9 cellular contexts compared by ENCODE assay signal in the genomic region with DNA sequence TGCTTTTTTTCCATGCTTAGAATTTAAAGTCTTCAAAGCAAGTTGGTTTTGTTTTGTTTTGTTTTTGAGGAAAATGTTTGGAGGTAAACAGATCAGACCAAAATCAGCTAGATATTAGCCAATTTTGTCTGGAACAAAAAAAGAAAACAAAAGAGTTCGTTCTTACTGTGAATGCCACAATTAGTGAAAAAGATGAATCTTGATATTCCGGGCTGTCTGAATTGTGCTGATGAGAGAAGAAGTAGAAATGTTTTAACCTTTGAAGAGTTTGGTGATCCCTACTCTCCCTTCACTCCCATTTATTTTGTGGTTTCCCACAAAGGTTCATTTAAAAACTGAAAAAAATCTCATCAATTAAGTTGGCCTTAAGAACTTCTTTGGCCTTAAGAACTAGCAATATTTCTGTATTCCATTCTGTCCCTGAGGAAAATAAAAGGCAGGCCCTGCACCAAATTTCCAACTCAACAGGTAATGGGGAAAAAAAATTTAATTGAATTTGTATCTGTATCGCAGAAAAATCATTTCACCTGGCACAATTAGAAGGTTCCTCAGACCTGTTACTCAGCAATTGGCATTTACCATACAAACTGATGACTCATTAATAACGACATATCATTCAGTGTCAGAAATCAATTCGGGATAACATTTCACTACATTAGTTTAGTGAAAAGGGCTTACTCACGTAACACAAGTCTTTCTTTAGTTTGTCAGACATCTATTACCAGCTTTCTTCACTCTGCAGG. TPM values are rescaled to one million over a fixed set of nuclear protein-coding genes. Genes with fewer than 3 reads are reported as not detected.
A peak's percentile ranks its signal among the peaks of the same experiment; 100 is the strongest.
DNase-seq lines count a peak whose midpoint lies in the region; ATAC-seq, FAIRE-seq and TF ChIP-seq lines count a peak whose summit lies in the region.
"Had no signal": no experiment of that assay in that cellular context is flagged by ENCODE, and none has a peak within 500 bp of the region (broad histone marks: within the 10 kb centered on the region; RNA-seq: fewer than 3 reads in every experiment).

No MANE protein-coding gene starts in this region.

- no peaks in the 10 kb centered on the region for H3K79me2 ChIP-seq in astrocyte (ENCODE audit: insufficient read depth, low read length)

- H3K4me1 ChIP-seq in astrocyte (ENCODE audit: insufficient read depth, low read length) (peaks cover 8% of the 10 kb centered on the region), urinary bladder (ENCODE audit: insufficient read depth) (no peaks in the 10 kb centered on the region)

- H4K20me1 ChIP-seq in astrocyte (ENCODE audit: insufficient read depth, low read length) = no peaks in the 10 kb centered on the region

- H3K36me3 Mint-ChIP-seq in CD14-positive monocyte (no peaks in the 10 kb centered on the region), astrocyte (ENCODE audit: low read depth, unreplicated experiment) (no peaks in the 10 kb centered on the region)

- peak; percentile 47 for FAIRE-seq in astrocyte (lab: Jason Lieb, UNC)

- ATAC-seq in HG02610 (IDR thresholded peaks at IDR 0.05; ENCODE audit: unreplicated experiment) = peak; percentile 6
- ATAC-seq in HG03280 (IDR thresholded peaks at IDR 0.05; ENCODE audit: unreplicated experiment) = no peak

- DNase-seq in CD14-positive monocyte (ENCODE audit: low spot score) = no peak
- no peak for DNase-seq in astrocyte (ENCODE audit: low read depth)
- peak; percentile 45 for DNase-seq in medulla oblongata (ENCODE audit: extremely low spot score)
- no peak for DNase-seq in NCI-H1694 (lab: John Stamatoyannopoulos, UW)
- no peak for DNase-seq in GM13977 (ENCODE audit: low spot score)

- TF ChIP-seq CTCF in CD14-positive monocyte (IDR thresholded peaks at IDR 0.05) = no peak
- no peak for TF ChIP-seq CTCF in astrocyte (IDR thresholded peaks at IDR 0.05; ENCODE audit: insufficient read depth, low read depth, low read length)
- no peak for TF ChIP-seq CTCF in GM13977 (IDR thresholded peaks at IDR 0.05; ENCODE audit: extremely low read depth, insufficient read depth, missing control alignments)

- peak overlapping the region; percentile 86 for H3K9ac ChIP-seq in astrocyte (ENCODE audit: low read length)

- H3K4me1 Mint-ChIP-seq in CD14-positive monocyte (peaks cover 29% of the 10 kb centered on the region), astrocyte (ENCODE audit: low read depth, unreplicated experiment) (peaks cover 10% of the 10 kb centered on the region)

- in situ Hi-C loops in GM13977 (cut with MboI; ENCODE audit: low pct_unique_long_range_greater_than_20kb, low sequenced_read_pairs, unreplicated experiment) = no loop called here

- peak overlapping the region; percentile 85 to 92 for H3K4me3 Mint-ChIP-seq in CD14-positive monocyte
- H3K4me3 Mint-ChIP-seq in astrocyte (ENCODE audit: unreplicated experiment) = peak overlapping the region; percentile 73

- H3K27me3 Mint-ChIP-seq in CD14-positive monocyte (ENCODE audit: low read depth in 3 of 3) = peaks cover 0 to 1% (median 0%) of the 10 kb centered on the region in 3 donors
- no peaks in the 10 kb centered on the region for H3K27me3 Mint-ChIP-seq in astrocyte (ENCODE audit: low read depth, unreplicated experiment)

- H3K27ac Mint-ChIP-seq in CD14-positive monocyte = peak overlapping the region; percentile 18 to 94 (median 87)
- H3K27ac Mint-ChIP-seq in astrocyte (ENCODE audit: unreplicated experiment) = peak overlapping the region; percentile 29

- H3K36me3 ChIP-seq in astrocyte (ENCODE audit: insufficient read depth, low read length) (no peaks in the 10 kb centered on the region), urinary bladder (ENCODE audit: insufficient read depth) (no peaks in the 10 kb centered on the region)

- H3K27ac ChIP-seq in astrocyte (ENCODE audit: low read depth, low read length) = peak overlapping the region; percentile 67
- peak overlapping the region; percentile 73 for H3K27ac ChIP-seq in urinary bladder (ENCODE audit: low read depth)

- H3K4me3 ChIP-seq in astrocyte (ENCODE audit: insufficient read depth, low read depth, low read length) (peak overlapping the region; percentile 73), urinary bladder (ENCODE audit: low read depth, low read length) (peak overlapping the region; percentile 39)

- H2AFZ ChIP-seq in astrocyte (ENCODE audit: low read depth, low read length) = peak overlapping the region; percentile 57

- H3K27me3 ChIP-seq in astrocyte (ENCODE audit: insufficient read depth, low read length) = no peaks in the 10 kb centered on the region

- WGBS in urinary bladder = 47% methylated on average over 6 of the region's 6 CpGs

- H3K9me3 ChIP-seq in astrocyte (ENCODE audit: insufficient read depth, low read depth, low read length) = no peaks in the 10 kb centered on the region

- H3K9me3 Mint-ChIP-seq in CD14-positive monocyte = peaks cover 0 to 3% (median 0%) of the 10 kb centered on the region in 7 donors
- no peaks in the 10 kb centered on the region for H3K9me3 Mint-ChIP-seq in astrocyte (ENCODE audit: unreplicated experiment)

- intact Hi-C loops in CD14-positive monocyte (cut with micrococcal nuclease) = no loop called here

- peak overlapping the region; percentile 93 for H3K4me2 ChIP-seq in astrocyte (ENCODE audit: low read length)

RNA-seq across cellular contexts. Expression of a gene that starts 0.6 kb away (rescaled TPM):
- polyA plus RNA-seq in CD14-positive monocyte = under 1 TPM in 1 of 2 donors, not detected in 1; 0.24 TPM
- 0.14 and 0.25 TPM in 2 replicates for total RNA-seq in astrocyte
- total RNA-seq in urinary bladder = 2.4 TPM
- polyA plus RNA-seq in urinary bladder = 3.2 TPM

RNA-seq across cellular contexts. Expression of a gene that starts 55.9 kb away (rescaled TPM):
- polyA plus RNA-seq in CD14-positive monocyte (not detected), urinary bladder (not detected)
- total RNA-seq in astrocyte (not detected in 2 replicates), urinary bladder (not detected)
- total RNA-seq: pulmonary artery endothelial cell had no signal
